In genomic region chr3:159855599-159856495, GRCh38 we compare ENCODE assay signal across 13 cellular contexts. TPM values are rescaled to one million over a fixed set of nuclear protein-coding genes. Genes with fewer than 3 reads are reported as not detected.
DNase-seq lines count a peak whose midpoint lies in the region; ATAC-seq and TF ChIP-seq lines count a peak whose summit lies in the region.
"Had no signal": no experiment of that assay in that cellular context is flagged by ENCODE, and none has a peak within 500 bp of the region (broad histone marks: within the 10 kb centered on the region; RNA-seq: fewer than 3 reads in every experiment).

No MANE protein-coding gene starts in this region.

- H3K4me1 ChIP-seq in heart right ventricle (peaks cover 9 to 100% (median 94%) of the 10 kb centered on the region in 9 donors), muscle layer of duodenum (ENCODE audit: control insufficient read depth in 1 of 2, insufficient read depth in 2 of 2, low read length in 2 of 2) (peaks cover 10 to 67% of the 10 kb centered on the region in 2 donors), vagina (peaks cover 60% of the 10 kb centered on the region)

- intact Hi-C loops in heart right ventricle (cut with DNase I) (loop anchor here in 2 of 10 donors (2.0 to 10.0 kb wide), 3 partner anchors 27 to 91 kb away; no protein-coding TSS in a partner anchor), cardiac septum (cut with DNase I) (loop anchor here (2.0 kb wide), 1 partner anchor 91 kb away; no protein-coding TSS in a partner anchor), dorsolateral prefrontal cortex (cut with DNase I) (no loop called here), vagina (cut with DNase I) (no loop called here)

- peak overlapping the region; percentile 2 to 54 (median 46) for H3K4me3 ChIP-seq in heart right ventricle
- peak overlapping the region in 37 of 59 donors; percentile 0 to 66 (median 29) for H3K4me3 ChIP-seq in dorsolateral prefrontal cortex
- peak overlapping the region in 1 of 2 donors; percentile 34 for H3K4me3 ChIP-seq in muscle layer of duodenum (ENCODE audit: low read depth in 1 of 2, low read length in 2 of 2)
- H3K4me3 ChIP-seq in vagina, result no peak overlapping the region

- H3K9me3 ChIP-seq in heart right ventricle (no peaks in the 10 kb centered on the region), muscle layer of duodenum (ENCODE audit: control insufficient read depth in 1 of 2, low read length in 2 of 2) (no peaks in the 10 kb centered on the region), vagina (no peaks in the 10 kb centered on the region)

- H3K27me3 ChIP-seq in heart right ventricle, result no peaks in the 10 kb centered on the region
- H3K27me3 ChIP-seq in dorsolateral prefrontal cortex, result no peaks in the 10 kb centered on the region
- H3K27me3 ChIP-seq in muscle layer of duodenum (ENCODE audit: low read depth, low read length), result no peaks in the 10 kb centered on the region
- no peaks in the 10 kb centered on the region for H3K27me3 ChIP-seq in vagina

- no peaks in the 10 kb centered on the region for H3K36me3 ChIP-seq in heart right ventricle
- no peaks in the 10 kb centered on the region for H3K36me3 ChIP-seq in muscle layer of duodenum (ENCODE audit: control insufficient read depth in 1 of 2, insufficient read depth in 2 of 2, low read length in 2 of 2)
- H3K36me3 ChIP-seq in vagina, result no peaks in the 10 kb centered on the region

- peak overlapping the region; percentile 68 to 94 (median 90) for H3K27ac ChIP-seq in heart right ventricle
- H3K27ac ChIP-seq in dorsolateral prefrontal cortex, result peak overlapping the region; percentile 51 to 100 (median 94)
- H3K27ac ChIP-seq in muscle layer of duodenum (ENCODE audit: low read length), result peak overlapping the region; percentile 94
- H3K27ac ChIP-seq in vagina, result peak overlapping the region; percentile 34

- TF ChIP-seq CTCF in heart right ventricle (IDR thresholded peaks at IDR 0.05), result no peak
- no peak for TF ChIP-seq CTCF in dorsolateral prefrontal cortex (IDR thresholded peaks at IDR 0.05 in 54 of 56, conservative IDR thresholded peaks at IDR 0.05 in 2 of 56; ENCODE audit: low read depth in 1 of 56, partially characterized antibody in 56 of 56)
- TF ChIP-seq CTCF in vagina (IDR thresholded peaks at IDR 0.05), result no peak

- no peak for TF ChIP-seq POLR2A in vagina (IDR thresholded peaks at IDR 0.05)

- ATAC-seq in heart right ventricle, result no peak
- no peak for ATAC-seq in GM18511 (IDR thresholded peaks at IDR 0.05; ENCODE audit: unreplicated experiment)
- ATAC-seq: activated naive CD4-positive, alpha-beta T cell treated with anti-CD3 and anti-CD28 coated beads, Interleukin-2, amount 50 U/mL, for 72 hours had no signal

- DNase-seq in heart right ventricle, result no peak
- no peak for DNase-seq in cardiac septum (ENCODE audit: low spot score)
- no peak for DNase-seq in dorsolateral prefrontal cortex
- DNase-seq in vagina (ENCODE audit: extremely low spot score in 2 of 2), result no peak
- DNase-seq in C1 segment of cervical spinal cord (lab: John Stamatoyannopoulos, UW), result no peak
- DNase-seq in SHP77 (lab: John Stamatoyannopoulos, UW), result no peak
- DNase-seq: effector CD4-positive, alpha-beta T cell; GDM1; stimulated activated CD4-positive, alpha-beta T cell treated with anti-CD3 and anti-CD28 coated beads, Interleukin-1b, Interleukin-23, amount 100 ng/mL, for 48 hours; stimulated activated naive CD4-positive, alpha-beta T cell treated with Interleukin-2 at 50 U/mL for 16 hours had no signal

- 28 to 32% methylated on average over 7 of the region's 7 CpGs for WGBS in heart right ventricle, 2 donors

RNA-seq across cellular contexts. Expression of gene SCHIP1, which starts 16.2 kb away (rescaled TPM):
- total RNA-seq in heart right ventricle, result 10 to 100 TPM; 35.4 to 66.2 (median 57.9) TPM
- polyA plus RNA-seq in heart right ventricle, result 10 to 100 TPM; 14.8 to 62.5 TPM
- 52.3 TPM for total RNA-seq in cardiac septum
- total RNA-seq in dorsolateral prefrontal cortex, result 100 to 1,000 TPM in 47 of 120 experiments, 10 to 100 TPM in 73; 43.3 to 151 (median 93.9) TPM
- total RNA-seq in vagina, result 17.7 TPM
- total RNA-seq: activated naive CD4-positive, alpha-beta T cell treated with anti-CD3 and anti-CD28 coated beads, Interleukin-2, amount 50 U/mL, for 72 hours had no signal

Comparison
In these comparisons a context has a peak if more than half of its experiments do, and no peak if none do; other contexts are left out.
1. H3K27ac ChIP-seq: peak in every context shown above with its lines; median percentile 94 in dorsolateral prefrontal cortex; 94 in muscle layer of duodenum; 90 in heart right ventricle; 34 in vagina.
2. H3K4me3 ChIP-seq: peak in heart right ventricle (10 of 10) and dorsolateral prefrontal cortex (37 of 59); none in vagina (0 of 2).